22 cellular contexts compared by ENCODE assay signal in the genomic region with DNA sequence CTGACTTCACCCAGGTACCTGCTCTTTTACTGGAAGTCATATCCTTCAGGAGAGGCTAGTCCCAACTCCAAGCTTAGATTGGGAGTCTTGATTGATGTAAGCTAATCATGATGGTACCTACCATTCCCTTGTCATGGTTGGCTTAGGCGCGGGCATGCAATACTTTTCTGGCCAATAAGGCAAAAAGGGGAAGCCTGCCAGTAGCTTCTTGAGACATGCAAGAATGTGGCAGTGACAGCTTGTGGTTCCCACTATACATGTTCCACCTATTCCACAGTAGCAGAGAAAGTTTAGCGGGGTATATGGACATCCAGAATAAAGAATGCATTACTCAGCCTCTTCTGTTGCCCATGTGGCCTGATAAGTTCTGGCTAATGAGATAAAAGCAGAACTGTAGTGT.
"Had no signal": no experiment of that assay in that cellular context is flagged by ENCODE, and none has a peak within 500 bp of the region (broad histone marks: within the 10 kb centered on the region; RNA-seq: fewer than 3 reads in every experiment).

No MANE protein-coding gene starts in this region.

- H3K36me3 ChIP-seq: esophagus muscularis mucosa, gastrocnemius medialis, heart right ventricle, neutrophil, spleen, tibial artery, upper lobe of left lung, vagina had no signal

- H3K27ac ChIP-seq: epithelial cell of prostate, esophagus muscularis mucosa, gastrocnemius medialis, heart right ventricle, neutrophil, spleen, tibial artery, upper lobe of left lung, vagina had no signal

- H3K9me3 ChIP-seq: esophagus muscularis mucosa, gastrocnemius medialis, heart right ventricle, mucosa of descending colon, neutrophil, spleen, tibial artery, upper lobe of left lung, vagina had no signal

- H3K4me3 Mint-ChIP-seq: naive thymus-derived CD8-positive, alpha-beta T cell; stimulated activated memory B cell treated with anti-CD40 and anti-IgM and Interleukin-4, amounts not matched to agents 10 μg/mL and 1 μg/mL and 100 μg/mL, for 72 hours; stimulated activated naive CD8-positive, alpha-beta T cell treated with anti-CD3 and anti-CD28 coated beads, Interleukin-15, Interleukin-2, amounts not matched to agents 100 ng/mL and 50 ng/mL, for 24 hours had no signal

- H3K9me3 Mint-ChIP-seq: naive thymus-derived CD8-positive, alpha-beta T cell; stimulated activated memory B cell treated with anti-CD40 and anti-IgM and Interleukin-4, amounts not matched to agents 10 μg/mL and 1 μg/mL and 100 μg/mL, for 72 hours; stimulated activated naive CD8-positive, alpha-beta T cell treated with anti-CD3 and anti-CD28 coated beads, Interleukin-15, Interleukin-2, amounts not matched to agents 100 ng/mL and 50 ng/mL, for 24 hours had no signal

- H3K4me3 ChIP-seq: esophagus muscularis mucosa, gastrocnemius medialis, heart right ventricle, mucosa of descending colon, spleen, tibial artery, upper lobe of left lung, vagina had no signal

- H3K4me1 ChIP-seq: esophagus muscularis mucosa, gastrocnemius medialis, heart right ventricle, spleen, tibial artery, upper lobe of left lung, vagina had no signal

- DNase-seq: effector memory CD4-positive, alpha-beta T cell; gastrocnemius medialis; heart right ventricle; hypothalamus; kidney glomerular epithelial cell; mucosa of descending colon; naive thymus-derived CD8-positive, alpha-beta T cell; spleen; stimulated activated CD4-positive, alpha-beta T cell treated with anti-CD3 and anti-CD28 coated beads, Interleukin-15, amount 100 ng/mL, for 24 hours; stimulated activated CD4-positive, alpha-beta T cell treated with anti-CD3 and anti-CD28 coated beads, Interleukin-1b, Interleukin-23, amount 100 ng/mL, for 48 hours; stimulated activated CD4-positive, alpha-beta T cell treated with anti-CD3 and anti-CD28 coated beads, Interleukin-4, amount 100 ng/mL, for 24 hours; tibial artery; upper lobe of left lung had no signal

- H3K27me3 ChIP-seq: gastrocnemius medialis, upper lobe of left lung, vagina had no signal

- ATAC-seq: gastrocnemius medialis; heart right ventricle; left lobe of liver; mucosa of descending colon; naive thymus-derived CD8-positive, alpha-beta T cell; sciatic nerve; stimulated activated memory B cell treated with anti-CD40 and anti-IgM and Interleukin-4, amounts not matched to agents 10 μg/mL and 1 μg/mL and 100 μg/mL, for 72 hours had no signal

- H3K27ac Mint-ChIP-seq: naive thymus-derived CD8-positive, alpha-beta T cell; stimulated activated memory B cell treated with anti-CD40 and anti-IgM and Interleukin-4, amounts not matched to agents 10 μg/mL and 1 μg/mL and 100 μg/mL, for 72 hours; stimulated activated naive CD8-positive, alpha-beta T cell treated with anti-CD3 and anti-CD28 coated beads, Interleukin-15, Interleukin-2, amounts not matched to agents 100 ng/mL and 50 ng/mL, for 24 hours had no signal

- FAIRE-seq: islet of Langerhans had no signal

- H3K27me3 Mint-ChIP-seq: stimulated activated memory B cell treated with anti-CD40 and anti-IgM and Interleukin-4, amounts not matched to agents 10 μg/mL and 1 μg/mL and 100 μg/mL, for 72 hours had no signal

- H3K36me3 Mint-ChIP-seq: naive thymus-derived CD8-positive, alpha-beta T cell; stimulated activated memory B cell treated with anti-CD40 and anti-IgM and Interleukin-4, amounts not matched to agents 10 μg/mL and 1 μg/mL and 100 μg/mL, for 72 hours had no signal

- H3K4me1 Mint-ChIP-seq: naive thymus-derived CD8-positive, alpha-beta T cell had no signal
